Comparison of ENCODE assay signal across 1 cellular context in genomic region chr9:37119907-37120839, GRCh38.
TF ChIP-seq lines count a peak whose summit lies in the region.

ZCCHC7 (plus strand) TSS chr9:37120574.

TF ChIP-seq in K562, 482 proteins besides CTCF, POLR2A, EP300 and RAD21 (continued from another document):
- TF ChIP-seq KAT7 (CRISPR knock-in tag; IDR thresholded peaks at IDR 0.05; ENCODE audit: borderline replicate concordance) (peak; percentile 86), HDAC2 (IDR thresholded peaks at IDR 0.05) (peak; percentile 94), LARP7 (IDR thresholded peaks at IDR 0.05) (no peak), ZBTB8A (IDR thresholded peaks at IDR 0.05; ENCODE audit: partially characterized antibody) (no peak), ZBTB43 (CRISPR knock-in tag; IDR thresholded peaks at IDR 0.05) (peak; percentile 95), CSDE1 (IDR thresholded peaks at IDR 0.05) (peak in 1 of 2 experiments; percentile 49; a peak in 1 of 4 replicates), CHCHD3 (CRISPR knock-in tag; IDR thresholded peaks at IDR 0.05) (peak; percentile 4; the same call in 1 of the 2 replicates), JUNB (CRISPR knock-in tag; conservative IDR thresholded peaks at IDR 0.05) (peak; percentile 40; the same call in 1 of the 2 replicates), ZNF609 (CRISPR knock-in tag; IDR thresholded peaks at IDR 0.05; ENCODE audit: borderline replicate concordance) (peak; percentile 91), TAF7 (tag; IDR thresholded peaks at IDR 0.05) (peak; percentile 70), ZNF408 (CRISPR knock-in tag; IDR thresholded peaks at IDR 0.05; ENCODE audit: low read depth) (no peak), ELF1 (tag; IDR thresholded peaks at IDR 0.05) (peak; percentile 97), TARDBP (IDR thresholded peaks at IDR 0.05) (peak; percentile 29; the same call in 1 of the 2 replicates), RBM14 (IDR thresholded peaks at IDR 0.05; ENCODE audit: borderline replicate concordance, insufficient read depth, low read depth, low read length) (0 out of 2 replicates have a peak, but pooled peaks have one; percentile 78), ETV6 (IDR thresholded peaks at IDR 0.05; ENCODE audit: borderline replicate concordance in 1 of 2, low read depth in 2 of 2, low read length in 1 of 2) (no peak), ETV6 (CRISPR knock-in tag; IDR thresholded peaks at IDR 0.05; ENCODE audit: borderline replicate concordance) (peak; percentile 99), ZNF57 (CRISPR knock-in tag; IDR thresholded peaks at IDR 0.05) (no peak), USF2 (CRISPR knock-in tag; IDR thresholded peaks at IDR 0.05) (peak; percentile 93)
TF ChIP-seq in K562: peak in this region for 278.
